8 cellular contexts compared by ENCODE assay signal in the genomic region with DNA sequence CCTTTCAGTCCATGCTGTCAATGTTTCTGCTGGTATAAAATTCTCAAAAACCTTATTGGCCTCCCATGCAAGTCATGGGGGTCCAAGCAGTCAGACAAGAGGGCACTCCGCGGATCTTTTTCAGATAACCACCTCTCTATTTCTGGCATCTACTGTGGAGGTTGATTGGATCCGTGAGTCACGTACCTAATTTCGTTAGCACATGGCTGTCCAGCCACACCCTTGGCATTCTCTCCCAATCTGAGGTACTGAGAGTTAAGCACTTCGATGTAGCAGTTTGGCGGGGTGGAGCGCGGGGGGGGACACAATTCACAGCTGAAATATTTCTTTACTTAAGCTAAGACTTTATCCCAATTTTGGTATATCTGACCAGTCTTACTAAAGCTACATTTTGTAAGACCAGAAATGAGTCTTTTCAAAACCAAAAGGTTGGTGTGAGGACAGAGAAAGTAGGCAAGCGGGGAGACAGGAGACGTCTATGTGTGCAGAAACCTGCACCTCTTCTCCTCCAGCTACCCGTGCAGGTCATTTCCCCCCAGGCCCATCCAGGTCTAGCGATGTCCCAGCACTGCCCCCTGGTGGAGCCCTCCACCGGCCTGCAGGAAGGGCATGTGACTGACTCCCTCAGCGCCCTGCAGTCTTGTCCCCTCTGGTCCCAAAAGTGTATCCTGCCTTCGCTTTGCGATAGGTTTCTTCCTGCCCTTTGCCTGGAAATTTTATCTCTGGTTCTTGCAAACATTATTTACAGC.
DNase-seq lines count a peak whose midpoint lies in the region; ATAC-seq and TF ChIP-seq lines count a peak whose summit lies in the region.

No MANE protein-coding gene starts in this region.

- ATAC-seq in GM18502 (IDR thresholded peaks at IDR 0.05; ENCODE audit: poor library complexity, unreplicated experiment) (peak; percentile 69), foreskin keratinocyte (peak; percentile 37)

- peak overlapping the region; percentile 98 for H3K27ac ChIP-seq in foreskin keratinocyte

- H3K4me3 ChIP-seq in LNCaP clone FGC (ENCODE audit: low read depth, low read length) = no peak overlapping the region

- H3K27me3 ChIP-seq in foreskin keratinocyte = no peaks in the 10 kb centered on the region

- DNase-seq in LNCaP clone FGC (ENCODE audit: low read depth) = no peak
- DNase-seq in activated CD8-positive, alpha-beta memory T cell treated with anti-CD3 and anti-CD28 coated beads for 24 hours = peak; percentile 83
- DNase-seq in foreskin keratinocyte = peak; percentile 75 to 77
- peak; percentile 33 to 56 (median 42) for DNase-seq in stimulated activated CD4-positive, alpha-beta T cell treated with anti-CD3 and anti-CD28 coated beads, Interleukin-12 subunit alpha, Interleukin-12 subunit beta, amount 100 ng/mL, for 48 hours (ENCODE audit: low read depth in 2 of 3, low spot score in 1 of 3)
- no peak for DNase-seq in NCI-H510A (lab: John Stamatoyannopoulos, UW)
- DNase-seq in occipital lobe (lab: John Stamatoyannopoulos, UW) = no peak
- no peak for DNase-seq in AG08396 (ENCODE audit: low spot score)

- TF ChIP-seq CTCF in LNCaP clone FGC (IDR thresholded peaks at IDR 0.05; ENCODE audit: control insufficient read depth, extremely low read depth, insufficient read depth) = peak; percentile 64
- peak; percentile 90 for TF ChIP-seq CTCF in foreskin keratinocyte (conservative IDR thresholded peaks at IDR 0.05)

- H3K4me1 ChIP-seq in foreskin keratinocyte = peaks cover 59% of the 10 kb centered on the region

Comparison
In these comparisons a context has a peak if more than half of its experiments do, and no peak if none do; other contexts are left out.
1. DNase-seq: peak in activated CD8-positive, alpha-beta memory T cell treated with anti-CD3 and anti-CD28 coated beads for 24 hours (single experiment), foreskin keratinocyte (2 of 2) and stimulated activated CD4-positive, alpha-beta T cell treated with anti-CD3 and anti-CD28 coated beads, Interleukin-12 subunit alpha, Interleukin-12 subunit beta, amount 100 ng/mL, for 48 hours (3 of 3); none in LNCaP clone FGC (single experiment), NCI-H510A (single experiment), occipital lobe (single experiment) and AG08396 (single experiment).